ENCODE assay signal across 18 cellular contexts in genomic region chr2:231134910-231135650, GRCh38. TPM values are rescaled to one million over a fixed set of nuclear protein-coding genes. Genes with fewer than 3 reads are reported as not detected.
DNase-seq lines count a peak whose midpoint lies in the region; ATAC-seq, FAIRE-seq and TF ChIP-seq lines count a peak whose summit lies in the region.
"Had no signal": no experiment of that assay in that cellular context is flagged by ENCODE, and none has a peak within 500 bp of the region (broad histone marks: within the 10 kb centered on the region; RNA-seq: fewer than 3 reads in every experiment).

No MANE protein-coding gene starts in this region.

- peaks cover 5% of the 10 kb centered on the region for H3K36me3 Mint-ChIP-seq in natural killer cell treated with Interleukin-12 subunit alpha and Interleukin-12 subunit beta and Interleukin-15 and Interleukin-18, amount 100 ng/mL, for 72 hours

- H3K4me3 ChIP-seq in A673 (ENCODE audit: low read depth, low read length, poor library complexity, severe bottlenecking): no peak overlapping the region
- H3K4me3 ChIP-seq in lower leg skin (ENCODE audit: low read depth, poor library complexity, severe bottlenecking): no peak overlapping the region
- H3K4me3 ChIP-seq: ascending aorta, vagina had no signal

- no peak overlapping the region for H3K4me3 Mint-ChIP-seq in natural killer cell treated with Interleukin-12 subunit alpha and Interleukin-12 subunit beta and Interleukin-15 and Interleukin-18, amount 100 ng/mL, for 72 hours
- H3K4me3 Mint-ChIP-seq: activated CD8-positive, alpha-beta memory T cell treated with anti-CD3 and anti-CD28 coated beads, Interleukin-2, amount 10 ng/mL, durations not matched to agents 7 days and 5 days; H9 had no signal

- no peaks in the 10 kb centered on the region for H3K9me3 Mint-ChIP-seq in natural killer cell treated with Interleukin-12 subunit alpha and Interleukin-12 subunit beta and Interleukin-15 and Interleukin-18, amount 100 ng/mL, for 72 hours
- H3K9me3 Mint-ChIP-seq: H9 had no signal

- 95 to 96% methylated on average over 1 of the region's 1 CpG for WGBS in lower leg skin, 2 donors

- POLR2A ChIA-PET in A673 (lab: Charles Lee; ENCODE audit: low non-redundant PET): no interaction called here

- TF ChIP-seq POLR2A in lower leg skin (IDR thresholded peaks at IDR 0.05): no peak

- intact Hi-C loops in A673 (cut with micrococcal nuclease; ENCODE audit: unreplicated experiment) (no loop called here), lower leg skin (cut with DNase I; ENCODE audit: low total_unique reads) (no loop called here)

- H3K27me3 ChIP-seq in A673 (replicated peaks; ENCODE audit: insufficient read depth, low read depth, low read length, poor library complexity): no peaks in the 10 kb centered on the region
- H3K27me3 ChIP-seq: ascending aorta, vagina had no signal

- BruUV-seq in A673 (replicated peaks; lab: Mats Ljungman, UMichigan): no TSS peak

- H3K4me1 Mint-ChIP-seq in natural killer cell treated with Interleukin-12 subunit alpha and Interleukin-12 subunit beta and Interleukin-15 and Interleukin-18, amount 100 ng/mL, for 72 hours (ENCODE audit: low read depth in 2 of 2): no peaks in the 10 kb centered on the region
- H3K4me1 Mint-ChIP-seq: activated CD8-positive, alpha-beta memory T cell treated with anti-CD3 and anti-CD28 coated beads, Interleukin-2, amount 10 ng/mL, durations not matched to agents 7 days and 5 days had no signal

- CTCF ChIA-PET in A673 (lab: Charles Lee): no interaction called here

- H3K4me1 ChIP-seq in A673 (ENCODE audit: insufficient read depth, low read length, poor library complexity, severe bottlenecking): peaks cover 14% of the 10 kb centered on the region

- no peaks in the 10 kb centered on the region for H3K9me3 ChIP-seq in A673 (ENCODE audit: low read depth, low read length, poor library complexity, severe bottlenecking)
- H3K9me3 ChIP-seq: ascending aorta, vagina had no signal

- no peak overlapping the region for H3K27ac Mint-ChIP-seq in natural killer cell treated with Interleukin-12 subunit alpha and Interleukin-12 subunit beta and Interleukin-15 and Interleukin-18, amount 100 ng/mL, for 72 hours
- H3K27ac Mint-ChIP-seq: activated CD8-positive, alpha-beta memory T cell treated with anti-CD3 and anti-CD28 coated beads, Interleukin-2, amount 10 ng/mL, durations not matched to agents 7 days and 5 days had no signal

- DNase-seq in A673 (ENCODE audit: low spot score): peak; percentile 27
- DNase-seq in NCI-H510A treated with DMSO at 0.1 percent for 48 hours (lab: John Stamatoyannopoulos, UW): peak; percentile 92
- peak; percentile 10 for DNase-seq in germinal center (ENCODE audit: low spot score)
- no peak for DNase-seq in natural killer cell treated with Interleukin-12 subunit alpha and Interleukin-12 subunit beta and Interleukin-15 and Interleukin-18, amount 100 ng/mL, for 72 hours (ENCODE audit: low spot score)
- no peak for DNase-seq in lower leg skin (ENCODE audit: low spot score in 2 of 2)
- DNase-seq: activated CD8-positive, alpha-beta memory T cell treated with anti-CD3 and anti-CD28 coated beads, Interleukin-2, amount 10 ng/mL, durations not matched to agents 7 days and 5 days; activated gamma-delta T cell; H9; NCI-H2029 treated with DMSO at 0.1 percent for 48 hours; occipital lobe; stimulated activated naive CD4-positive, alpha-beta T cell treated with Interleukin-2 at 50 U/mL for 16 hours; WERI-Rb-1 had no signal

- ATAC-seq in HG02970 (IDR thresholded peaks at IDR 0.05; ENCODE audit: low FRiP score, unreplicated experiment) (no peak), GM21717 (IDR thresholded peaks at IDR 0.05; ENCODE audit: unreplicated experiment) (no peak)
- ATAC-seq in natural killer cell treated with Interleukin-12 subunit alpha and Interleukin-12 subunit beta and Interleukin-15 and Interleukin-18, amount 100 ng/mL, for 72 hours: no peak
- ATAC-seq: activated CD8-positive, alpha-beta memory T cell treated with anti-CD3 and anti-CD28 coated beads, Interleukin-2, amount 10 ng/mL, durations not matched to agents 7 days and 5 days; SK-N-SH treated with all-trans-retinoic acid at 6 μM for 48 hours had no signal

- no peaks in the 10 kb centered on the region for H3K36me3 ChIP-seq in A673 (ENCODE audit: insufficient read depth, low read length, poor library complexity, severe bottlenecking)
- H3K36me3 ChIP-seq: ascending aorta, vagina had no signal

- no peaks in the 10 kb centered on the region for H3K27me3 Mint-ChIP-seq in natural killer cell treated with Interleukin-12 subunit alpha and Interleukin-12 subunit beta and Interleukin-15 and Interleukin-18, amount 100 ng/mL, for 72 hours
- H3K27me3 Mint-ChIP-seq: activated CD8-positive, alpha-beta memory T cell treated with anti-CD3 and anti-CD28 coated beads, Interleukin-2, amount 10 ng/mL, durations not matched to agents 7 days and 5 days had no signal

- no peak overlapping the region for H3K27ac ChIP-seq in A673 (ENCODE audit: low read depth, low read length, poor library complexity, severe bottlenecking)
- H3K27ac ChIP-seq: vagina, WERI-Rb-1 had no signal

- TF ChIP-seq CTCF in A673 (conservative IDR thresholded peaks at IDR 0.05; ENCODE audit: low read depth, low read length): no peak
- TF ChIP-seq CTCF in lower leg skin (IDR thresholded peaks at IDR 0.05): no peak

- peak; percentile 92 for FAIRE-seq in G401.6 (lab: Jason Lieb, UNC)

RNA-seq across cellular contexts. Expression of gene HTR2B, which starts 10.2 kb away (rescaled TPM):
- not detected in 2 replicates for total RNA-seq in A673 (2021)
- not detected for total RNA-seq in natural killer cell treated with Interleukin-12 subunit alpha and Interleukin-12 subunit beta and Interleukin-15 and Interleukin-18, amount 100 ng/mL, for 72 hours
- under 1 TPM in 2 of 4 donors, not detected in 2; 0.10 to 0.46 TPM for total RNA-seq in lower leg skin
- total RNA-seq: activated CD8-positive, alpha-beta memory T cell treated with anti-CD3 and anti-CD28 coated beads, Interleukin-2, amount 10 ng/mL, durations not matched to agents 7 days and 5 days; H9 had no signal

Comparison
In these comparisons a context has a peak if more than half of its experiments do, and no peak if none do; other contexts are left out.
1. DNase-seq: peak in A673 (single experiment), NCI-H510A treated with DMSO at 0.1 percent for 48 hours (single experiment) and germinal center (single experiment); none in natural killer cell treated with Interleukin-12 subunit alpha and Interleukin-12 subunit beta and Interleukin-15 and Interleukin-18, amount 100 ng/mL, for 72 hours (single experiment) and lower leg skin (0 of 2).